Comparison of ENCODE assay signal across 16 cellular contexts in genomic region chr3:3744826-3745225, GRCh38.
"Had no signal": no experiment of that assay in that cellular context is flagged by ENCODE, and none has a peak within 500 bp of the region (broad histone marks: within the 10 kb centered on the region; RNA-seq: fewer than 3 reads in every experiment).

No MANE protein-coding gene starts in this region.

- H3K9me3 ChIP-seq: ascending aorta, colonic mucosa, lower lobe of right lung, testis, upper lobe of left lung had no signal

- H3K36me3 ChIP-seq: ascending aorta, colonic mucosa, lower lobe of right lung, upper lobe of left lung had no signal

- H3K4me1 ChIP-seq: ascending aorta, colonic mucosa, foreskin keratinocyte, lower lobe of right lung, parathyroid adenoma, testis, upper lobe of left lung had no signal

- ATAC-seq: foreskin keratinocyte; lower lobe of right lung; natural killer cell treated with Interleukin-12 subunit alpha and Interleukin-12 subunit beta and Interleukin-15 and Interleukin-18, amount 100 ng/mL, for 72 hours; sciatic nerve; stimulated activated effector memory CD8-positive, alpha-beta T cell treated with anti-CD3 and anti-CD28 coated beads, Interleukin-12 subunit alpha, Interleukin-12 subunit beta, amount 100 ng/mL, for 72 hours had no signal

- DNase-seq: activated CD4-positive, alpha-beta T cell treated with anti-CD3 and anti-CD28 coated beads, Interleukin-2, amount 50 U/mL, for 4 hours; activated gamma-delta T cell; colonic mucosa; foreskin keratinocyte; hippocampal formation; islet precursor cell; lower lobe of right lung; stimulated activated CD4-positive, alpha-beta T cell treated with anti-CD3 and anti-CD28 coated beads, Interleukin-4, amount 100 ng/mL, for 24 hours; testis; upper lobe of left lung had no signal

- H3K4me3 ChIP-seq: ascending aorta, colonic mucosa, lower lobe of right lung, smooth muscle cell, testis, upper lobe of left lung had no signal
